ENCODE assay signal across 2 cellular contexts in the genomic region with DNA sequence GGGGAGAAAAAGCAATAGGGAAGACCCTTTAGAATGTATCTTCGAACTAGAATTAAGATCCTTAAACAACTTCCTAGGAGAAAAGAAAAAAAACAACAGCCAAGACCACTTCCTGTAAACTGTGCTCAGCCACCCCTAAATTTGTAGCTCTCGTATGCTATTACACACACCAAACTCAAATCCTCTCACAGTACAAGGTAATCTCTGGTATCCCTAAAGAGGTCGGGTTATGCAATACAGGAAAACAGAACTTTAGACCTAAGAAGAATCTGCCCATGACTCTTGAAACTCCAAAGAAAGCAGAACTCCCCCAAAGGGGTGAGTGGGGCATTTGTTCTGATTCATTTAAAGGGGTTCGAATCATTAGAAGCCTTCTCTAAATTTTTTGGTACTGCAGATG.
TF ChIP-seq lines count a peak whose summit lies in the region.

No MANE protein-coding gene starts in this region.

TF ChIP-seq in SK-N-SH, 30 proteins besides CTCF, POLR2A, EP300 and RAD21 (continued from another document):
- TF ChIP-seq IRF3 (IDR thresholded peaks at IDR 0.05; ENCODE audit: low read depth, low read length): no peak
- TF ChIP-seq POLR2AphosphoS5 (IDR thresholded peaks at IDR 0.05; ENCODE audit: low read depth, low read length): no peak
- no peak for TF ChIP-seq GATA2 (CRISPR knock-in tag; IDR thresholded peaks at IDR 0.05)
- no peak for TF ChIP-seq TEAD4 (IDR thresholded peaks at IDR 0.05; ENCODE audit: borderline replicate concordance, insufficient read depth)
- no peak for TF ChIP-seq MAX (IDR thresholded peaks at IDR 0.05; ENCODE audit: low read depth)
- TF ChIP-seq TAF1 (IDR thresholded peaks at IDR 0.05; ENCODE audit: borderline replicate concordance, low read depth, low read length): no peak
- TF ChIP-seq, protein P1, sequence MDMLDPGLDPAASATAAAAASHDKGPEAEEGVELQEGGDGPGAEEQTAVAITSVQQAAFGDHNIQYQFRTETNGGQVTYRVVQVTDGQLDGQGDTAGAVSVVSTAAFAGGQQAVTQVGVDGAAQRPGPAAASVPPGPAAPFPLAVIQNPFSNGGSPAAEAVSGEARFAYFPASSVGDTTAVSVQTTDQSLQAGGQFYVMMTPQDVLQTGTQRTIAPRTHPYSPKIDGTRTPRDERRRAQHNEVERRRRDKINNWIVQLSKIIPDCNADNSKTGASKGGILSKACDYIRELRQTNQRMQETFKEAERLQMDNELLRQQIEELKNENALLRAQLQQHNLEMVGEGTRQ (IDR thresholded peaks at IDR 0.05; ENCODE audit: borderline replicate concordance, low read depth, low read length): no peak
- TF ChIP-seq, protein P2, sequence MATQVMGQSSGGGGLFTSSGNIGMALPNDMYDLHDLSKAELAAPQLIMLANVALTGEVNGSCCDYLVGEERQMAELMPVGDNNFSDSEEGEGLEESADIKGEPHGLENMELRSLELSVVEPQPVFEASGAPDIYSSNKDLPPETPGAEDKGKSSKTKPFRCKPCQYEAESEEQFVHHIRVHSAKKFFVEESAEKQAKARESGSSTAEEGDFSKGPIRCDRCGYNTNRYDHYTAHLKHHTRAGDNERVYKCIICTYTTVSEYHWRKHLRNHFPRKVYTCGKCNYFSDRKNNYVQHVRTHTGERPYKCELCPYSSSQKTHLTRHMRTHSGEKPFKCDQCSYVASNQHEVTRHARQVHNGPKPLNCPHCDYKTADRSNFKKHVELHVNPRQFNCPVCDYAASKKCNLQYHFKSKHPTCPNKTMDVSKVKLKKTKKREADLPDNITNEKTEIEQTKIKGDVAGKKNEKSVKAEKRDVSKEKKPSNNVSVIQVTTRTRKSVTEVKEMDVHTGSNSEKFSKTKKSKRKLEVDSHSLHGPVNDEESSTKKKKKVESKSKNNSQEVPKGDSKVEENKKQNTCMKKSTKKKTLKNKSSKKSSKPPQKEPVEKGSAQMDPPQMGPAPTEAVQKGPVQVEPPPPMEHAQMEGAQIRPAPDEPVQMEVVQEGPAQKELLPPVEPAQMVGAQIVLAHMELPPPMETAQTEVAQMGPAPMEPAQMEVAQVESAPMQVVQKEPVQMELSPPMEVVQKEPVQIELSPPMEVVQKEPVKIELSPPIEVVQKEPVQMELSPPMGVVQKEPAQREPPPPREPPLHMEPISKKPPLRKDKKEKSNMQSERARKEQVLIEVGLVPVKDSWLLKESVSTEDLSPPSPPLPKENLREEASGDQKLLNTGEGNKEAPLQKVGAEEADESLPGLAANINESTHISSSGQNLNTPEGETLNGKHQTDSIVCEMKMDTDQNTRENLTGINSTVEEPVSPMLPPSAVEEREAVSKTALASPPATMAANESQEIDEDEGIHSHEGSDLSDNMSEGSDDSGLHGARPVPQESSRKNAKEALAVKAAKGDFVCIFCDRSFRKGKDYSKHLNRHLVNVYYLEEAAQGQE (IDR thresholded peaks at IDR 0.05; ENCODE audit: low read depth, low read length): no peak
- no peak for TF ChIP-seq FOXJ3 (CRISPR knock-in tag; IDR thresholded peaks at IDR 0.05)
- no peak for TF ChIP-seq FOSL2 (IDR thresholded peaks at IDR 0.05; ENCODE audit: borderline replicate concordance, low read depth)
- TF ChIP-seq TCF12 (IDR thresholded peaks at IDR 0.05): no peak

TF ChIP-seq in SK-N-SH treated with all-trans-retinoic acid at 6 μM for 48 hours, 23 proteins besides CTCF, POLR2A, EP300 and RAD21:
- TF ChIP-seq, protein P3, sequence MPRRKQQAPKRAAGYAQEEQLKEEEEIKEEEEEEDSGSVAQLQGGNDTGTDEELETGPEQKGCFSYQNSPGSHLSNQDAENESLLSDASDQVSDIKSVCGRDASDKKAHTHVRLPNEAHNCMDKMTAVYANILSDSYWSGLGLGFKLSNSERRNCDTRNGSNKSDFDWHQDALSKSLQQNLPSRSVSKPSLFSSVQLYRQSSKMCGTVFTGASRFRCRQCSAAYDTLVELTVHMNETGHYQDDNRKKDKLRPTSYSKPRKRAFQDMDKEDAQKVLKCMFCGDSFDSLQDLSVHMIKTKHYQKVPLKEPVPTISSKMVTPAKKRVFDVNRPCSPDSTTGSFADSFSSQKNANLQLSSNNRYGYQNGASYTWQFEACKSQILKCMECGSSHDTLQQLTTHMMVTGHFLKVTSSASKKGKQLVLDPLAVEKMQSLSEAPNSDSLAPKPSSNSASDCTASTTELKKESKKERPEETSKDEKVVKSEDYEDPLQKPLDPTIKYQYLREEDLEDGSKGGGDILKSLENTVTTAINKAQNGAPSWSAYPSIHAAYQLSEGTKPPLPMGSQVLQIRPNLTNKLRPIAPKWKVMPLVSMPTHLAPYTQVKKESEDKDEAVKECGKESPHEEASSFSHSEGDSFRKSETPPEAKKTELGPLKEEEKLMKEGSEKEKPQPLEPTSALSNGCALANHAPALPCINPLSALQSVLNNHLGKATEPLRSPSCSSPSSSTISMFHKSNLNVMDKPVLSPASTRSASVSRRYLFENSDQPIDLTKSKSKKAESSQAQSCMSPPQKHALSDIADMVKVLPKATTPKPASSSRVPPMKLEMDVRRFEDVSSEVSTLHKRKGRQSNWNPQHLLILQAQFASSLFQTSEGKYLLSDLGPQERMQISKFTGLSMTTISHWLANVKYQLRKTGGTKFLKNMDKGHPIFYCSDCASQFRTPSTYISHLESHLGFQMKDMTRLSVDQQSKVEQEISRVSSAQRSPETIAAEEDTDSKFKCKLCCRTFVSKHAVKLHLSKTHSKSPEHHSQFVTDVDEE (CRISPR knock-in tag; IDR thresholded peaks at IDR 0.05): no peak
- no peak for TF ChIP-seq ZNF70 (CRISPR knock-in tag; IDR thresholded peaks at IDR 0.05)
- TF ChIP-seq ESRRG (CRISPR knock-in tag; IDR thresholded peaks at IDR 0.05): no peak
- TF ChIP-seq, protein P4, sequence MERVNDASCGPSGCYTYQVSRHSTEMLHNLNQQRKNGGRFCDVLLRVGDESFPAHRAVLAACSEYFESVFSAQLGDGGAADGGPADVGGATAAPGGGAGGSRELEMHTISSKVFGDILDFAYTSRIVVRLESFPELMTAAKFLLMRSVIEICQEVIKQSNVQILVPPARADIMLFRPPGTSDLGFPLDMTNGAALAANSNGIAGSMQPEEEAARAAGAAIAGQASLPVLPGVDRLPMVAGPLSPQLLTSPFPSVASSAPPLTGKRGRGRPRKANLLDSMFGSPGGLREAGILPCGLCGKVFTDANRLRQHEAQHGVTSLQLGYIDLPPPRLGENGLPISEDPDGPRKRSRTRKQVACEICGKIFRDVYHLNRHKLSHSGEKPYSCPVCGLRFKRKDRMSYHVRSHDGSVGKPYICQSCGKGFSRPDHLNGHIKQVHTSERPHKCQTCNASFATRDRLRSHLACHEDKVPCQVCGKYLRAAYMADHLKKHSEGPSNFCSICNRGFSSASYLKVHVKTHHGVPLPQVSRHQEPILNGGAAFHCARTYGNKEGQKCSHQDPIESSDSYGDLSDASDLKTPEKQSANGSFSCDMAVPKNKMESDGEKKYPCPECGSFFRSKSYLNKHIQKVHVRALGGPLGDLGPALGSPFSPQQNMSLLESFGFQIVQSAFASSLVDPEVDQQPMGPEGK (CRISPR knock-in tag; IDR thresholded peaks at IDR 0.05; ENCODE audit: borderline replicate concordance): no peak
- TF ChIP-seq RARB (CRISPR knock-in tag; IDR thresholded peaks at IDR 0.05): no peak
- TF ChIP-seq BACH2 (CRISPR knock-in tag; IDR thresholded peaks at IDR 0.05; ENCODE audit: borderline replicate concordance): no peak
- TF ChIP-seq ZNF8 (CRISPR knock-in tag; IDR thresholded peaks at IDR 0.05): no peak
- TF ChIP-seq CREB5 (CRISPR knock-in tag; IDR thresholded peaks at IDR 0.05; ENCODE audit: low read depth): no peak
